40 cellular contexts compared by ENCODE assay signal in the genomic region with DNA sequence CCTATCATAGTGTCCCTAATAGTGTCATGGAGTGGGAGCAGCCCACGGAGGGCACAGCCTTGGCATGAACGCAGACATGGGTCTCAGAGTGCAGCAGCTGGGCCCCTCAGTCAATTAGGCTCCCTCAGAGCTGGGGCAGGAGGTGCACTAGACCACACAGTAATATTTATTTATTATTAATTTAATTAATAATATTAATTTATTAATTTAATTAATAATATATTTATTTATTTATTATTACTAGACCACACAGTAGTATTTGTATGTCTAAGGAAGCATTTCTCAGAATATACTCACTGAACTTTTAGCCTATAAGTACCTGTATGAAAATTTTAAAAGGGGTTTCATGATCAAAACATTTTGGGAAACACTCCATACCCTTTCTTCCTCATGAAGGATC. TPM values are rescaled to one million over a fixed set of nuclear protein-coding genes. Genes with fewer than 3 reads are reported as not detected.
"Had no signal": no experiment of that assay in that cellular context is flagged by ENCODE, and none has a peak within 500 bp of the region (broad histone marks: within the 10 kb centered on the region; RNA-seq: fewer than 3 reads in every experiment).

No MANE protein-coding gene starts in this region.

- H3K4me3 Mint-ChIP-seq: activated CD4-positive, alpha-beta memory T cell treated with anti-CD3 and anti-CD28 coated beads, Interleukin-2, amount 10 ng/mL, durations not matched to agents 7 days and 5 days; activated CD4-positive, alpha-beta T cell treated with anti-CD3 and anti-CD28 coated beads for 36 hours; activated CD4-positive, alpha-beta T cell treated with anti-CD3 and anti-CD28 coated beads, Interleukin-2, amount 10 ng/mL, durations not matched to agents 7 days and 5 days; activated CD8-positive, alpha-beta memory T cell treated with anti-CD3 and anti-CD28 coated beads, Interleukin-2, amount 10 ng/mL, durations not matched to agents 7 days and 5 days; activated CD8-positive, alpha-beta T cell treated with anti-CD3 and anti-CD28 coated beads, Interleukin-2, amount 10 ng/mL, durations not matched to agents 7 days and 5 days; activated naive CD4-positive, alpha-beta T cell treated with anti-CD3 and anti-CD28 coated beads, Interleukin-2, amount 10 ng/mL, durations not matched to agents 7 days and 5 days; activated naive CD4-positive, alpha-beta T cell treated with anti-CD3 and anti-CD28 coated beads, Interleukin-2, amount 50 U/mL, for 24 hours; activated naive CD8-positive, alpha-beta T cell; activated naive CD8-positive, alpha-beta T cell treated with anti-CD3 and anti-CD28 coated beads, Interleukin-2, amount 10 ng/mL, durations not matched to agents 7 days and 5 days; activated naive CD8-positive, alpha-beta T cell treated with anti-CD3 and anti-CD28 coated beads, Interleukin-2, amount 50 U/mL, for 24 hours; activated T-cell treated with anti-CD3 and anti-CD28 coated beads, Interleukin-2, amount 50 U/mL, for 24 hours; brain; central memory CD8-positive, alpha-beta T cell; T-helper 1 cell treated with Interleukin-12 subunit alpha and Interleukin-12 subunit beta and Interleukin-4 antibody, amounts not matched to agents 30 μg/mL and 1 μg/mL, for 36 hours; T-helper 2 cell treated with Interferon-gamma antibody and Interleukin-4, amounts not matched to agents 5 μg/mL and 100 μg/mL, for 36 hours had no signal

- H3K9me3 ChIP-seq: ascending aorta had no signal

- DNase-seq: activated CD4-positive, alpha-beta memory T cell treated with anti-CD3 and anti-CD28 coated beads, Interleukin-2, amount 10 ng/mL, durations not matched to agents 7 days and 5 days; activated CD4-positive, alpha-beta T cell treated with anti-CD3 and anti-CD28 coated beads for 1 hour; activated CD4-positive, alpha-beta T cell treated with anti-CD3 and anti-CD28 coated beads for 36 hours; activated CD4-positive, alpha-beta T cell treated with anti-CD3 and anti-CD28 coated beads for 48 hours; activated CD4-positive, alpha-beta T cell treated with anti-CD3 and anti-CD28 coated beads, Interleukin-2, amount 10 ng/mL, durations not matched to agents 7 days and 5 days; activated CD4-positive, alpha-beta T cell treated with anti-CD3 and anti-CD28 coated beads, Interleukin-2, amount 50 U/mL, for 48 hours; activated CD4-positive, CD25-positive, alpha-beta regulatory T cell; activated CD8-positive, alpha-beta memory T cell treated with anti-CD3 and anti-CD28 coated beads for 24 hours; activated CD8-positive, alpha-beta memory T cell treated with anti-CD3 and anti-CD28 coated beads, Interleukin-2, amount 10 ng/mL, durations not matched to agents 7 days and 5 days; activated CD8-positive, alpha-beta memory T cell treated with anti-CD3 and anti-CD28 coated beads, Interleukin-2, amount 50 U/mL, for 48 hours; activated CD8-positive, alpha-beta T cell treated with anti-CD3 and anti-CD28 coated beads, Interleukin-2, amount 10 ng/mL, durations not matched to agents 7 days and 5 days; activated effector memory CD4-positive, alpha-beta T cell treated with Interleukin-2 at 50 U/mL for 16 hours; activated gamma-delta T cell; activated naive CD4-positive, alpha-beta T cell treated with anti-CD3 and anti-CD28 coated beads, Interleukin-2, amount 10 ng/mL, durations not matched to agents 7 days and 5 days; activated naive CD4-positive, alpha-beta T cell treated with Interleukin-2 at 50 U/mL for 16 hours; activated naive CD8-positive, alpha-beta T cell treated with anti-CD3 and anti-CD28 coated beads, Interleukin-2, amount 10 ng/mL, durations not matched to agents 7 days and 5 days; activated naive CD8-positive, alpha-beta T cell treated with anti-CD3 and anti-CD28 coated beads, Interleukin-2, amount 50 U/mL, for 24 hours; activated T-cell treated with anti-CD3 and anti-CD28 coated beads, Interleukin-2, amount 50 U/mL, for 24 hours; activated T-cell treated with anti-CD3 and anti-CD28 coated beads, Interleukin-2, amount 50 U/mL, for 48 hours; amygdala; anterior cingulate cortex; caudate nucleus; cerebellar nuclear complex; T-helper 1 cell; T-helper 2 cell; T-helper 9 cell had no signal

- H3K27me3 Mint-ChIP-seq: activated CD4-positive, alpha-beta T cell treated with anti-CD3 and anti-CD28 coated beads for 36 hours; activated naive CD4-positive, alpha-beta T cell treated with anti-CD3 and anti-CD28 coated beads, Interleukin-2, amount 50 U/mL, for 24 hours; activated naive CD8-positive, alpha-beta T cell treated with anti-CD3 and anti-CD28 coated beads, Interleukin-2, amount 50 U/mL, for 24 hours; central memory CD8-positive, alpha-beta T cell had no signal

- H3K4me3 ChIP-seq: ascending aorta, cardiac muscle cell had no signal

- FAIRE-seq: bronchial epithelial cell, TTC549 had no signal

- H3K36me3 ChIP-seq: ascending aorta, cardiac muscle cell had no signal

- H3K27ac ChIP-seq: ascending aorta, cardiac muscle cell, VCaP had no signal

- H3K4me1 Mint-ChIP-seq: brain had no signal

- H3K9me3 Mint-ChIP-seq: activated naive CD4-positive, alpha-beta T cell treated with anti-CD3 and anti-CD28 coated beads, Interleukin-2, amount 50 U/mL, for 24 hours; activated T-helper 2 cell treated with anti-CD3 and anti-CD28 coated beads, Interferon-gamma antibody, Interleukin-2, Interleukin-4, amounts not matched to agents 10 μg/mL and 5 μg/mL and 100 μg/mL, durations not matched to agents 14 hours and 24 hours and 36 hours; central memory CD8-positive, alpha-beta T cell had no signal

- H3K27ac Mint-ChIP-seq: activated CD4-positive, alpha-beta memory T cell treated with anti-CD3 and anti-CD28 coated beads, Interleukin-2, amount 10 ng/mL, durations not matched to agents 7 days and 5 days; activated CD4-positive, alpha-beta T cell treated with anti-CD3 and anti-CD28 coated beads for 36 hours; activated CD4-positive, alpha-beta T cell treated with anti-CD3 and anti-CD28 coated beads, Interleukin-2, amount 10 ng/mL, durations not matched to agents 7 days and 5 days; activated CD8-positive, alpha-beta memory T cell treated with anti-CD3 and anti-CD28 coated beads, Interleukin-2, amount 10 ng/mL, durations not matched to agents 7 days and 5 days; activated CD8-positive, alpha-beta T cell treated with anti-CD3 and anti-CD28 coated beads, Interleukin-2, amount 10 ng/mL, durations not matched to agents 7 days and 5 days; activated naive CD4-positive, alpha-beta T cell treated with anti-CD3 and anti-CD28 coated beads, Interleukin-2, amount 10 ng/mL, durations not matched to agents 7 days and 5 days; activated naive CD4-positive, alpha-beta T cell treated with anti-CD3 and anti-CD28 coated beads, Interleukin-2, amount 50 U/mL, for 24 hours; activated naive CD8-positive, alpha-beta T cell; activated naive CD8-positive, alpha-beta T cell treated with anti-CD3 and anti-CD28 coated beads, Interleukin-2, amount 10 ng/mL, durations not matched to agents 7 days and 5 days; activated naive CD8-positive, alpha-beta T cell treated with anti-CD3 and anti-CD28 coated beads, Interleukin-2, amount 50 U/mL, for 24 hours; activated T-cell treated with anti-CD3 and anti-CD28 coated beads, Interleukin-2, amount 50 U/mL, for 24 hours; activated T-helper 2 cell treated with anti-CD3 and anti-CD28 coated beads, Interferon-gamma antibody, Interleukin-2, Interleukin-4, amounts not matched to agents 10 μg/mL and 5 μg/mL and 100 μg/mL, durations not matched to agents 14 hours and 24 hours and 36 hours; brain; T-helper 1 cell treated with Interleukin-12 subunit alpha and Interleukin-12 subunit beta and Interleukin-4 antibody, amounts not matched to agents 30 μg/mL and 1 μg/mL, for 36 hours; T-helper 2 cell treated with Interferon-gamma antibody and Interleukin-4, amounts not matched to agents 5 μg/mL and 100 μg/mL, for 36 hours had no signal

- ATAC-seq: activated CD4-positive, alpha-beta T cell treated with anti-CD3 and anti-CD28 coated beads for 36 hours; activated CD4-positive, CD25-positive, alpha-beta regulatory T cell treated with anti-CD3 and anti-CD28 coated beads, Interleukin-2, amount 50 U/mL, for 24 hours; activated CD8-positive, alpha-beta memory T cell treated with anti-CD3 and anti-CD28 coated beads, Interleukin-2, amount 10 ng/mL, durations not matched to agents 7 days and 5 days; activated CD8-positive, alpha-beta T cell treated with anti-CD3 and anti-CD28 coated beads, Interleukin-2, amount 10 ng/mL, durations not matched to agents 7 days and 5 days; activated naive CD8-positive, alpha-beta T cell treated with anti-CD3 and anti-CD28 coated beads, Interleukin-2, amount 50 U/mL, for 24 hours had no signal

- H3K36me3 Mint-ChIP-seq: activated naive CD4-positive, alpha-beta T cell treated with anti-CD3 and anti-CD28 coated beads, Interleukin-2, amount 50 U/mL, for 24 hours; activated naive CD8-positive, alpha-beta T cell; brain had no signal

- H3K27me3 ChIP-seq: ascending aorta, cardiac muscle cell had no signal

RNA-seq across cellular contexts. Expression of a gene that starts 5.5 kb away (rescaled TPM):
- total RNA-seq: ascending aorta, chondrocyte had no signal

RNA-seq across cellular contexts. Expression of a gene that starts 30.8 kb away (rescaled TPM):
- total RNA-seq: ascending aorta, bronchial epithelial cell, cardiac muscle cell, chondrocyte had no signal
- polyA plus RNA-seq: cardiac muscle cell had no signal

RNA-seq across cellular contexts. Expression of a gene that starts 47.7 kb away (rescaled TPM):
- total RNA-seq: bronchial epithelial cell, cardiac muscle cell, chondrocyte had no signal
- polyA plus RNA-seq: cardiac muscle cell had no signal
